Comparison of ENCODE assay signal across 1 cellular context in the genomic region with DNA sequence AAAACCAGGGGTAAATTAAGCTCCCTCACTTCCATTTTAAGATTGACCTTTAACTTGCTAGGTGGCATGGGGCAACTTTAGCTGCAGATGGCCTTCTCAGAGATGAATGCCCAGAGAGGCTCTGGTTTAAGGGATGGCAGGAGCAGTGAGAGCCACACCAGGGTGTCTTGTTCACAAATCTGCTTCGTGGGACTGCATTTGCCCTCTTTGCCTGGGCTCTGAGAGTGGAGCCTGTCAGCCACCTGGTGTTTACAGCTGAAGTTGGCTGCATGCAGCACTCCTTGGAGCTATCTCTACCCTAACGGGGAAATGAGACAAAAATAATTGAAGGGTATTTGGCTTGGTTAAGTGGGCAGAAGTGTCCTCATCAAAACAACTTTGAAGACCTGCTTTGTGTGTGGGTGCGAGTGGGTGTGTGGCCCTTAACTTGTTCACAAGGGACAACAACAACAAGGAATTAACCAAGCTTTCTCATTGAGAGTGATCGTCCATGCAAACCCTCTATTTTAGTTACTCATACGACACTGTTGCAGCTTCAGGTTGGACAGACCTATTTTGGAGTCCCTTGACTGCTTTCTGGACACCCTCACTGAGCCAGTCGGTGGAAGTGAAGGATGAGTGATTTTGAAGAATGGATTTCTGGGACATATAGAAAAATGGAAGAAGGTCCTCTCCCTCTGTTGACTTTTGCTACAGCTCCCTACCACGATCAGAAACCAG.
TF ChIP-seq lines count a peak whose summit lies in the region.

No MANE protein-coding gene starts in this region.

TF ChIP-seq in H1, 55 proteins besides CTCF, POLR2A, EP300 and RAD21 (continued from another document):
- TF ChIP-seq, protein P1, sequence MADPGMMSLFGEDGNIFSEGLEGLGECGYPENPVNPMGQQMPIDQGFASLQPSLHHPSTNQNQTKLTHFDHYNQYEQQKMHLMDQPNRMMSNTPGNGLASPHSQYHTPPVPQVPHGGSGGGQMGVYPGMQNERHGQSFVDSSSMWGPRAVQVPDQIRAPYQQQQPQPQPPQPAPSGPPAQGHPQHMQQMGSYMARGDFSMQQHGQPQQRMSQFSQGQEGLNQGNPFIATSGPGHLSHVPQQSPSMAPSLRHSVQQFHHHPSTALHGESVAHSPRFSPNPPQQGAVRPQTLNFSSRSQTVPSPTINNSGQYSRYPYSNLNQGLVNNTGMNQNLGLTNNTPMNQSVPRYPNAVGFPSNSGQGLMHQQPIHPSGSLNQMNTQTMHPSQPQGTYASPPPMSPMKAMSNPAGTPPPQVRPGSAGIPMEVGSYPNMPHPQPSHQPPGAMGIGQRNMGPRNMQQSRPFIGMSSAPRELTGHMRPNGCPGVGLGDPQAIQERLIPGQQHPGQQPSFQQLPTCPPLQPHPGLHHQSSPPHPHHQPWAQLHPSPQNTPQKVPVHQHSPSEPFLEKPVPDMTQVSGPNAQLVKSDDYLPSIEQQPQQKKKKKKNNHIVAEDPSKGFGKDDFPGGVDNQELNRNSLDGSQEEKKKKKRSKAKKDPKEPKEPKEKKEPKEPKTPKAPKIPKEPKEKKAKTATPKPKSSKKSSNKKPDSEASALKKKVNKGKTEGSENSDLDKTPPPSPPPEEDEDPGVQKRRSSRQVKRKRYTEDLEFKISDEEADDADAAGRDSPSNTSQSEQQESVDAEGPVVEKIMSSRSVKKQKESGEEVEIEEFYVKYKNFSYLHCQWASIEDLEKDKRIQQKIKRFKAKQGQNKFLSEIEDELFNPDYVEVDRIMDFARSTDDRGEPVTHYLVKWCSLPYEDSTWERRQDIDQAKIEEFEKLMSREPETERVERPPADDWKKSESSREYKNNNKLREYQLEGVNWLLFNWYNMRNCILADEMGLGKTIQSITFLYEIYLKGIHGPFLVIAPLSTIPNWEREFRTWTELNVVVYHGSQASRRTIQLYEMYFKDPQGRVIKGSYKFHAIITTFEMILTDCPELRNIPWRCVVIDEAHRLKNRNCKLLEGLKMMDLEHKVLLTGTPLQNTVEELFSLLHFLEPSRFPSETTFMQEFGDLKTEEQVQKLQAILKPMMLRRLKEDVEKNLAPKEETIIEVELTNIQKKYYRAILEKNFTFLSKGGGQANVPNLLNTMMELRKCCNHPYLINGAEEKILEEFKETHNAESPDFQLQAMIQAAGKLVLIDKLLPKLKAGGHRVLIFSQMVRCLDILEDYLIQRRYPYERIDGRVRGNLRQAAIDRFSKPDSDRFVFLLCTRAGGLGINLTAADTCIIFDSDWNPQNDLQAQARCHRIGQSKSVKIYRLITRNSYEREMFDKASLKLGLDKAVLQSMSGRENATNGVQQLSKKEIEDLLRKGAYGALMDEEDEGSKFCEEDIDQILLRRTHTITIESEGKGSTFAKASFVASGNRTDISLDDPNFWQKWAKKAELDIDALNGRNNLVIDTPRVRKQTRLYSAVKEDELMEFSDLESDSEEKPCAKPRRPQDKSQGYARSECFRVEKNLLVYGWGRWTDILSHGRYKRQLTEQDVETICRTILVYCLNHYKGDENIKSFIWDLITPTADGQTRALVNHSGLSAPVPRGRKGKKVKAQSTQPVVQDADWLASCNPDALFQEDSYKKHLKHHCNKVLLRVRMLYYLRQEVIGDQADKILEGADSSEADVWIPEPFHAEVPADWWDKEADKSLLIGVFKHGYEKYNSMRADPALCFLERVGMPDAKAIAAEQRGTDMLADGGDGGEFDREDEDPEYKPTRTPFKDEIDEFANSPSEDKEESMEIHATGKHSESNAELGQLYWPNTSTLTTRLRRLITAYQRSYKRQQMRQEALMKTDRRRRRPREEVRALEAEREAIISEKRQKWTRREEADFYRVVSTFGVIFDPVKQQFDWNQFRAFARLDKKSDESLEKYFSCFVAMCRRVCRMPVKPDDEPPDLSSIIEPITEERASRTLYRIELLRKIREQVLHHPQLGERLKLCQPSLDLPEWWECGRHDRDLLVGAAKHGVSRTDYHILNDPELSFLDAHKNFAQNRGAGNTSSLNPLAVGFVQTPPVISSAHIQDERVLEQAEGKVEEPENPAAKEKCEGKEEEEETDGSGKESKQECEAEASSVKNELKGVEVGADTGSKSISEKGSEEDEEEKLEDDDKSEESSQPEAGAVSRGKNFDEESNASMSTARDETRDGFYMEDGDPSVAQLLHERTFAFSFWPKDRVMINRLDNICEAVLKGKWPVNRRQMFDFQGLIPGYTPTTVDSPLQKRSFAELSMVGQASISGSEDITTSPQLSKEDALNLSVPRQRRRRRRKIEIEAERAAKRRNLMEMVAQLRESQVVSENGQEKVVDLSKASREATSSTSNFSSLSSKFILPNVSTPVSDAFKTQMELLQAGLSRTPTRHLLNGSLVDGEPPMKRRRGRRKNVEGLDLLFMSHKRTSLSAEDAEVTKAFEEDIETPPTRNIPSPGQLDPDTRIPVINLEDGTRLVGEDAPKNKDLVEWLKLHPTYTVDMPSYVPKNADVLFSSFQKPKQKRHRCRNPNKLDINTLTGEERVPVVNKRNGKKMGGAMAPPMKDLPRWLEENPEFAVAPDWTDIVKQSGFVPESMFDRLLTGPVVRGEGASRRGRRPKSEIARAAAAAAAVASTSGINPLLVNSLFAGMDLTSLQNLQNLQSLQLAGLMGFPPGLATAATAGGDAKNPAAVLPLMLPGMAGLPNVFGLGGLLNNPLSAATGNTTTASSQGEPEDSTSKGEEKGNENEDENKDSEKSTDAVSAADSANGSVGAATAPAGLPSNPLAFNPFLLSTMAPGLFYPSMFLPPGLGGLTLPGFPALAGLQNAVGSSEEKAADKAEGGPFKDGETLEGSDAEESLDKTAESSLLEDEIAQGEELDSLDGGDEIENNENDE (IDR thresholded peaks at IDR 0.05; ENCODE audit: insufficient replicate concordance, low read length) = no peak
- no peak for TF ChIP-seq CHD1 (IDR thresholded peaks at IDR 0.05; ENCODE audit: low read depth, low read length)
- no peak for TF ChIP-seq SIRT6 (IDR thresholded peaks at IDR 0.05; ENCODE audit: low read length)
- no peak for TF ChIP-seq KDM4A (IDR thresholded peaks at IDR 0.05; ENCODE audit: low read depth, low read length, severe bottlenecking)
